8 cellular contexts compared by ENCODE assay signal in the genomic region with DNA sequence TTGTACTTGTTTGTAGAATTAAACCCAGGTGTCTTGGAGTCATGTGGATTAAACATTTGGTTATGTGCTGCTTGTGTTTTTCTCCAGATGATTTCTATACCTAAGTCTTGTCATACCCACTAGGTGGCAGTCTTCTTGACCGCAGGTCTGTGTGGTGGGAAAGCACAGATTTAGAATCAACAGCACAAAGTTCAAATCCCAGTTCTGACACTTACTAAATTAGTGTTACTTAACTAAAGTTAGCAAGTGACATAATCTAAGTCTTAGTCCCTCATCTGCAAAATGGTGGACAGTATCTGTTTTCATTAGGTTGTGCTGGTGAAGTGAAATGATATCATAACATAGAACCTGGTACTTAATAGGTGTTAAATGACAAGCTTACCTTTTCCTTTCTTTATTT.
DNase-seq lines count a peak whose midpoint lies in the region; ATAC-seq, FAIRE-seq and TF ChIP-seq lines count a peak whose summit lies in the region.

No MANE protein-coding gene starts in this region.

- H3K79me2 ChIP-seq in HCT116 (ENCODE audit: insufficient read depth, low read length): no peaks in the 10 kb centered on the region
- H3K79me2 ChIP-seq in K562 (ENCODE audit: control insufficient read depth, insufficient read depth, low read length): no peaks in the 10 kb centered on the region
- no peaks in the 10 kb centered on the region for H3K79me2 ChIP-seq in HepG2 (ENCODE audit: insufficient read depth, low read length)

- H2AFZ ChIP-seq in HCT116 (ENCODE audit: low read depth, low read length, poor library complexity, severe bottlenecking): peak overlapping the region; percentile 83
- no peak overlapping the region for H2AFZ ChIP-seq in K562 (ENCODE audit: low read depth, low read length)
- no peak overlapping the region for H2AFZ ChIP-seq in HepG2 (ENCODE audit: low read length)

- peak; percentile 78 for FAIRE-seq in K562 (lab: Jason Lieb, UNC)
- FAIRE-seq in HepG2 (lab: Jason Lieb, UNC): peak; percentile 95

- CTCF ChIA-PET in HCT116 (lab: Charles Lee): interaction anchor here (1.0 to 2.4 kb wide), 8 partner anchors 8 to 543 kb away, joined by 3 to 15 read pairs (median 6); no protein-coding TSS in a partner anchor
- CTCF ChIA-PET in K562 (lab: Yijun Ruan, JAX; ENCODE audit: low intra/inter-chr PET ratio): interaction anchor here (0.7 kb wide), 1 partner anchor 101 kb away, joined by 3 read pairs; no protein-coding TSS in a partner anchor
- CTCF ChIA-PET in HepG2 (lab: Yijun Ruan, JAX; ENCODE audit: low intra/inter-chr PET ratio, low total read pairs): interaction anchor here (0.9 to 4.3 kb wide), 9 partner anchors 41 to 634 kb away, joined by 3 to 44 read pairs (median 10); no protein-coding TSS in a partner anchor

- no peaks in the 10 kb centered on the region for H3K36me3 ChIP-seq in HCT116 (ENCODE audit: control insufficient read depth in 1 of 2, insufficient read depth in 2 of 2, low read length in 2 of 2)
- no peaks in the 10 kb centered on the region for H3K36me3 ChIP-seq in K562 (ENCODE audit: control insufficient read depth, insufficient read depth, low read length)
- H3K36me3 ChIP-seq in HepG2 (replicated peaks in 1 of 2; ENCODE audit: control insufficient read depth in 1 of 2, insufficient read depth in 2 of 2, low read length in 2 of 2): no peaks in the 10 kb centered on the region

- intact Hi-C loops in HCT116 (cut with micrococcal nuclease) (loop anchor here (2.0 to 10.0 kb wide), 3 partner anchors 327 to 457 kb away; no protein-coding TSS in a partner anchor), K562 (cut with micrococcal nuclease) (loop anchor here (2.0 kb wide), 1 partner anchor 327 kb away; no protein-coding TSS in a partner anchor), HepG2 (cut with micrococcal nuclease; ENCODE audit: unreplicated experiment) (loop anchor here (1.0 to 2.0 kb wide), 5 partner anchors 87 to 635 kb away; no protein-coding TSS in a partner anchor)

- TF ChIP-seq EP300 in K562 (IDR thresholded peaks at IDR 0.05; ENCODE audit: low read length) (no peak), HepG2 (IDR thresholded peaks at IDR 0.05; ENCODE audit: low read depth in 2 of 2, low read length in 2 of 2) (no peak), HepG2 (CRISPR knock-in tag; IDR thresholded peaks at IDR 0.05; ENCODE audit: borderline replicate concordance) (no peak)

- no peaks in the 10 kb centered on the region for H3K9me2 ChIP-seq in HCT116 (ENCODE audit: insufficient read depth)

- H3K4me1 Mint-ChIP-seq in activated naive CD8-positive, alpha-beta T cell treated with anti-CD3 and anti-CD28 coated beads, Interleukin-2, amount 10 ng/mL, durations not matched to agents 7 days and 5 days: peaks cover 2% of the 10 kb centered on the region
- peaks cover 2% of the 10 kb centered on the region for H3K4me1 Mint-ChIP-seq in activated naive CD8-positive, alpha-beta T cell treated with anti-CD3 and anti-CD28 coated beads for 36 hours

- peaks cover 3% of the 10 kb centered on the region for H3K27me3 Mint-ChIP-seq in activated naive CD8-positive, alpha-beta T cell treated with anti-CD3 and anti-CD28 coated beads, Interleukin-2, amount 10 ng/mL, durations not matched to agents 7 days and 5 days
- no peaks in the 10 kb centered on the region for H3K27me3 Mint-ChIP-seq in activated naive CD8-positive, alpha-beta T cell treated with anti-CD3 and anti-CD28 coated beads for 36 hours

- TF ChIP-seq CTCF in HCT116 (IDR thresholded peaks at IDR 0.05 in 2 of 3, conservative IDR thresholded peaks at IDR 0.05 in 1 of 3; ENCODE audit: borderline replicate concordance in 1 of 3, insufficient read depth in 1 of 3, low read depth in 2 of 3, low read length in 2 of 3) (peak; percentile 52 to 80 (median 72); a peak in 5 of 6 replicates), K562 (IDR thresholded peaks at IDR 0.05 in 2 of 3, conservative IDR thresholded peaks at IDR 0.05 in 1 of 3; ENCODE audit: insufficient read depth in 2 of 3, low read depth in 1 of 3, low read length in 3 of 3) (peak; percentile 47 to 60 (median 54)), HepG2 (CRISPR knock-in tag; IDR thresholded peaks at IDR 0.05) (peak; percentile 86)

- H3K9ac ChIP-seq in HCT116 (ENCODE audit: low read length) (no peak overlapping the region), K562 (ENCODE audit: insufficient read depth in 1 of 2, low read depth in 2 of 2, low read length in 2 of 2) (no peak overlapping the region), HepG2 (ENCODE audit: insufficient read depth, low read depth, low read length) (no peak overlapping the region)

- peaks cover 0 to 18% of the 10 kb centered on the region in 2 experiments; a peak in 2 of 4 replicates for H3K4me1 ChIP-seq in HCT116 (ENCODE audit: control insufficient read depth in 1 of 2, insufficient read depth in 2 of 2, low read length in 2 of 2)
- no peaks in the 10 kb centered on the region for H3K4me1 ChIP-seq in K562 (replicated peaks in 1 of 2; ENCODE audit: control insufficient read depth in 2 of 2, insufficient read depth in 2 of 2, low read length in 2 of 2)
- H3K4me1 ChIP-seq in HepG2 (ENCODE audit: insufficient read depth, low read length): peaks cover 14% of the 10 kb centered on the region; the same call in 1 of the 2 replicates

- no peaks in the 10 kb centered on the region for H3K27me3 ChIP-seq in HCT116 (ENCODE audit: insufficient read depth, low read length)
- H3K27me3 ChIP-seq in K562 (ENCODE audit: control insufficient read depth in 2 of 2, insufficient read depth in 2 of 2, low read length in 2 of 2): no peaks in the 10 kb centered on the region
- no peaks in the 10 kb centered on the region; a peak in 1 of 5 replicates for H3K27me3 ChIP-seq in HepG2 (ENCODE audit: control insufficient read depth in 1 of 2, insufficient read depth in 2 of 2, low read length in 2 of 2)

- no peak for DNase-seq in activated naive CD8-positive, alpha-beta T cell treated with anti-CD3 and anti-CD28 coated beads, Interleukin-2, amount 10 ng/mL, durations not matched to agents 7 days and 5 days
- no peak for DNase-seq in activated naive CD8-positive, alpha-beta T cell treated with anti-CD3 and anti-CD28 coated beads for 36 hours
- peak; percentile 54 for DNase-seq in HCT116 (ENCODE audit: low read depth, low spot score)
- DNase-seq in NCI-H446 treated with DMSO at 0.1 percent for 48 hours (lab: John Stamatoyannopoulos, UW): peak; percentile 53
- DNase-seq in K562 (ENCODE audit: extremely low read depth in 1 of 4, low spot score in 3 of 4): peak; percentile 26 to 40 (median 32)
- DNase-seq in HepG2 (ENCODE audit: low spot score): peak; percentile 87
- DNase-seq in dedifferentiated amniotic fluid mesenchymal stem cell (ENCODE audit: extremely low spot score): no peak

- POLR2A ChIA-PET in activated naive CD8-positive, alpha-beta T cell treated with anti-CD3 and anti-CD28 coated beads, Interleukin-2, amount 10 ng/mL, durations not matched to agents 7 days and 5 days (lab: Charles Lee): interaction anchor here (0.6 kb wide), 1 partner anchor 699 kb away, joined by 3 read pairs; no protein-coding TSS in a partner anchor
- POLR2A ChIA-PET in HCT116 (lab: Charles Lee): no interaction called here
- POLR2A ChIA-PET in K562 (lab: Yijun Ruan, JAX): no interaction called here
- POLR2A ChIA-PET in HepG2 (lab: Yijun Ruan, JAX): interaction anchor here (2.1 kb wide), 1 partner anchor 11 kb away, joined by 7 read pairs; no protein-coding TSS in a partner anchor

- peak; percentile 42 for ATAC-seq in activated naive CD8-positive, alpha-beta T cell treated with anti-CD3 and anti-CD28 coated beads, Interleukin-2, amount 10 ng/mL, durations not matched to agents 7 days and 5 days (ENCODE audit: low read depth)
- ATAC-seq in HCT116 (peak; percentile 84), K562 (peak; percentile 63; the same call in 2 of the 3 replicates), HepG2 (peak; percentile 80), GM21515 (IDR thresholded peaks at IDR 0.05; ENCODE audit: unreplicated experiment) (no peak)

- H3K9me1 ChIP-seq in K562 (ENCODE audit: control insufficient read depth, insufficient read depth, low read length): no peaks in the 10 kb centered on the region

- H4K20me1 ChIP-seq in HCT116 (ENCODE audit: insufficient read depth) (no peaks in the 10 kb centered on the region), K562 (replicated peaks; ENCODE audit: control insufficient read depth, insufficient read depth, low read length) (no peaks in the 10 kb centered on the region), HepG2 (ENCODE audit: insufficient read depth, low read length) (no peaks in the 10 kb centered on the region)

- TF ChIP-seq POLR2A in HCT116 (IDR thresholded peaks at IDR 0.05; ENCODE audit: borderline replicate concordance, extremely low read depth, insufficient read depth, insufficient read length): no peak
- TF ChIP-seq POLR2A in K562 (conservative IDR thresholded peaks at IDR 0.05): no peak
- TF ChIP-seq POLR2A in HepG2 (IDR thresholded peaks at IDR 0.05; ENCODE audit: insufficient read depth in 1 of 2, low read depth in 2 of 2, low read length in 2 of 2): no peak

- H3K27ac ChIP-seq in HCT116 (ENCODE audit: low read depth, low read length): no peak overlapping the region
- H3K27ac ChIP-seq in K562 (ENCODE audit: extremely low read depth, low read depth, low read length): no peak overlapping the region
- H3K27ac ChIP-seq in HepG2 (ENCODE audit: extremely low read length, insufficient read depth, low read length): no peak overlapping the region

- BruUV-seq in HCT116 (replicated peaks; lab: Mats Ljungman, UMichigan) (no TSS peak), K562 (replicated peaks; lab: Mats Ljungman, UMichigan) (no TSS peak), HepG2 (replicated peaks; lab: Mats Ljungman, UMichigan) (no TSS peak)

- no peak overlapping the region for H3K4me2 ChIP-seq in HCT116 (ENCODE audit: low read length)
- H3K4me2 ChIP-seq in K562 (ENCODE audit: insufficient read depth, low read length): no peak overlapping the region
- no peak overlapping the region for H3K4me2 ChIP-seq in HepG2 (ENCODE audit: low read depth, low read length)

- in situ Hi-C loops in K562 (cut with MboI): no loop called here
- in situ Hi-C loops in HepG2 (cut with HindIII; ENCODE audit: extremely low pct_ligation_motif_present, low pct_unique_long_range_greater_than_20kb): loop anchor here (10.0 kb wide), 1 partner anchor 539 kb away; no protein-coding TSS in a partner anchor

- H3K36me3 Mint-ChIP-seq in activated naive CD8-positive, alpha-beta T cell treated with anti-CD3 and anti-CD28 coated beads, Interleukin-2, amount 10 ng/mL, durations not matched to agents 7 days and 5 days: no peaks in the 10 kb centered on the region
- no peaks in the 10 kb centered on the region for H3K36me3 Mint-ChIP-seq in activated naive CD8-positive, alpha-beta T cell treated with anti-CD3 and anti-CD28 coated beads for 36 hours

- no peak overlapping the region for H3K4me3 ChIP-seq in HCT116 (replicated peaks in 1 of 2; ENCODE audit: low read depth in 1 of 2, low read length in 2 of 2)
- H3K4me3 ChIP-seq in K562: no peak overlapping the region
- H3K4me3 ChIP-seq in HepG2 (replicated peaks in 1 of 3; ENCODE audit: insufficient read depth in 1 of 3, low read depth in 2 of 3, low read length in 3 of 3): no peak overlapping the region

- H3K9me3 ChIP-seq in HCT116 (ENCODE audit: control insufficient read depth in 1 of 2, insufficient read depth in 1 of 2, low read depth in 1 of 2, low read length in 2 of 2) (no peaks in the 10 kb centered on the region), K562 (replicated peaks; ENCODE audit: control insufficient read depth, insufficient read depth, low read depth, low read length) (no peaks in the 10 kb centered on the region), HepG2 (ENCODE audit: low read length) (no peaks in the 10 kb centered on the region)

- H3K4me3 Mint-ChIP-seq in activated naive CD8-positive, alpha-beta T cell treated with anti-CD3 and anti-CD28 coated beads, Interleukin-2, amount 10 ng/mL, durations not matched to agents 7 days and 5 days: no peak overlapping the region
- no peak overlapping the region for H3K4me3 Mint-ChIP-seq in activated naive CD8-positive, alpha-beta T cell treated with anti-CD3 and anti-CD28 coated beads for 36 hours

- WGBS in K562 (ENCODE audit: insufficient coverage, low coverage, missing lambda C conversion rate): 0% methylated on average over 1 of the region's 1 CpG
- 5% methylated on average over 1 of the region's 1 CpG for WGBS in HepG2 (ENCODE audit: low lambda C conversion rate)

- H3K27ac Mint-ChIP-seq in activated naive CD8-positive, alpha-beta T cell treated with anti-CD3 and anti-CD28 coated beads, Interleukin-2, amount 10 ng/mL, durations not matched to agents 7 days and 5 days: no peak overlapping the region
- no peak overlapping the region for H3K27ac Mint-ChIP-seq in activated naive CD8-positive, alpha-beta T cell treated with anti-CD3 and anti-CD28 coated beads for 36 hours

- no peaks in the 10 kb centered on the region for H3K9me3 Mint-ChIP-seq in activated naive CD8-positive, alpha-beta T cell treated with anti-CD3 and anti-CD28 coated beads, Interleukin-2, amount 10 ng/mL, durations not matched to agents 7 days and 5 days
- H3K9me3 Mint-ChIP-seq in activated naive CD8-positive, alpha-beta T cell treated with anti-CD3 and anti-CD28 coated beads for 36 hours: no peaks in the 10 kb centered on the region

- TF ChIP-seq RAD21 in HCT116 (IDR thresholded peaks at IDR 0.05; ENCODE audit: low read depth) (peak; percentile 57), K562 (CRISPR knock-in tag; conservative IDR thresholded peaks at IDR 0.05 in 1 of 2, IDR thresholded peaks at IDR 0.05 in 1 of 2) (peak; percentile 50 to 60), HepG2 (CRISPR knock-in tag; IDR thresholded peaks at IDR 0.05) (peak; percentile 85)

- RAD21 ChIA-PET in HCT116 (lab: Charles Lee; ENCODE audit: low non-redundant PET in 1 of 2, low total read pairs in 2 of 2, uncharacterized antibody in 2 of 2, unreplicated experiment in 2 of 2): no interaction called here

Comparison
In these comparisons a context has a peak if more than half of its experiments do, and no peak if none do; other contexts are left out.
1. DNase-seq: peak in HCT116 (single experiment), NCI-H446 treated with DMSO at 0.1 percent for 48 hours (single experiment), K562 (4 of 4) and HepG2 (single experiment); none in activated naive CD8-positive, alpha-beta T cell treated with anti-CD3 and anti-CD28 coated beads, Interleukin-2, amount 10 ng/mL, durations not matched to agents 7 days and 5 days (single experiment), activated naive CD8-positive, alpha-beta T cell treated with anti-CD3 and anti-CD28 coated beads for 36 hours (single experiment) and dedifferentiated amniotic fluid mesenchymal stem cell (single experiment).
2. POLR2A ChIA-PET loops: an anchor here in activated naive CD8-positive, alpha-beta T cell treated with anti-CD3 and anti-CD28 coated beads, Interleukin-2, amount 10 ng/mL, durations not matched to agents 7 days and 5 days (0.6 kb wide) and HepG2 (2.1 kb wide); none called in HCT116 and K562.
3. Peak in every context shown above with its lines, with median percentiles within 50 percentile points of each other: CTCF ChIP-seq.